1 cellular context compared by ENCODE assay signal in the genomic region with DNA sequence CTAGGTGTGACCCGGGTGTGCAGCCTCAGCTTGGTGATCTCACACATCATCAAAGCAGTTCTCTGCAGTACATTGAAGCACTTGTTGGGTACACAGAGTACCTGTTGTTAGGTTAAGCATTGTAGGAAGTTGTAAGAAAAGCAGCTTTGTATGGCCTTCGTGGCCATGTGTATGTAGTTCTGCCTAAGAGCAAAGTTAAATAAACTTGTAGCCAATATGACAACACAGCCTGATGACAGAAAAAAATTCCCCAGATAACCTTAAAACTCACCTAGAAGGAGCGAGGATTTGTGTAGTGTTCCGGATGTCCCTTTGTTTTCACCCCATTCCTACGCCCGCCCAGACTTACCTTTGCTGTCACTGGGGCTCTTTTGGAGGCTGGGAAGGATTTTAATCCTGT.
TF ChIP-seq lines count a peak whose summit lies in the region.

No MANE protein-coding gene starts in this region.

TF ChIP-seq in HepG2, 621 proteins besides CTCF, POLR2A, EP300 and RAD21 (continued from another document and continues in another):
- TF ChIP-seq, protein P1, sequence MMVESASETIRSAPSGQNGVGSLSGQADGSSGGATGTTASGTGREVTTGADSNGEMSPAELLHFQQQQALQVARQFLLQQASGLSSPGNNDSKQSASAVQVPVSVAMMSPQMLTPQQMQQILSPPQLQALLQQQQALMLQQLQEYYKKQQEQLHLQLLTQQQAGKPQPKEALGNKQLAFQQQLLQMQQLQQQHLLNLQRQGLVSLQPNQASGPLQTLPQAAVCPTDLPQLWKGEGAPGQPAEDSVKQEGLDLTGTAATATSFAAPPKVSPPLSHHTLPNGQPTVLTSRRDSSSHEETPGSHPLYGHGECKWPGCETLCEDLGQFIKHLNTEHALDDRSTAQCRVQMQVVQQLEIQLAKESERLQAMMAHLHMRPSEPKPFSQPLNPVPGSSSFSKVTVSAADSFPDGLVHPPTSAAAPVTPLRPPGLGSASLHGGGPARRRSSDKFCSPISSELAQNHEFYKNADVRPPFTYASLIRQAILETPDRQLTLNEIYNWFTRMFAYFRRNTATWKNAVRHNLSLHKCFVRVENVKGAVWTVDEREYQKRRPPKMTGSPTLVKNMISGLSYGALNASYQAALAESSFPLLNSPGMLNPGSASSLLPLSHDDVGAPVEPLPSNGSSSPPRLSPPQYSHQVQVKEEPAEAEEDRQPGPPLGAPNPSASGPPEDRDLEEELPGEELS (CRISPR knock-in tag; IDR thresholded peaks at IDR 0.05) = peak; percentile 82
- 0 out of 2 replicates have a peak, but pooled peaks have one; percentile 15 for TF ChIP-seq FOXK1 (CRISPR knock-in tag; IDR thresholded peaks at IDR 0.05; ENCODE audit: borderline replicate concordance, low read depth)
- peak; percentile 69; the same call in 1 of the 2 replicates for TF ChIP-seq ZNF292 (CRISPR knock-in tag; IDR thresholded peaks at IDR 0.05; ENCODE audit: borderline replicate concordance, low read depth)
- no peak for TF ChIP-seq ZBTB26 (CRISPR knock-in tag; IDR thresholded peaks at IDR 0.05; ENCODE audit: borderline replicate concordance)
- no peak for TF ChIP-seq ZBTB4 (CRISPR knock-in tag; IDR thresholded peaks at IDR 0.05; ENCODE audit: borderline replicate concordance)
- no peak for TF ChIP-seq ZNF143 (CRISPR knock-in tag; IDR thresholded peaks at IDR 0.05)
- TF ChIP-seq, protein P2, sequence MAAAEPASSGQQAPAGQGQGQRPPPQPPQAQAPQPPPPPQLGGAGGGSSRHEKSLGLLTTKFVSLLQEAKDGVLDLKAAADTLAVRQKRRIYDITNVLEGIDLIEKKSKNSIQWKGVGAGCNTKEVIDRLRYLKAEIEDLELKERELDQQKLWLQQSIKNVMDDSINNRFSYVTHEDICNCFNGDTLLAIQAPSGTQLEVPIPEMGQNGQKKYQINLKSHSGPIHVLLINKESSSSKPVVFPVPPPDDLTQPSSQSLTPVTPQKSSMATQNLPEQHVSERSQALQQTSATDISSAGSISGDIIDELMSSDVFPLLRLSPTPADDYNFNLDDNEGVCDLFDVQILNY (CRISPR knock-in tag; conservative IDR thresholded peaks at IDR 0.05) = no peak
- TF ChIP-seq JUN (CRISPR knock-in tag; IDR thresholded peaks at IDR 0.05) = peak; percentile 44; the same call in 1 of the 2 replicates
- no peak for TF ChIP-seq NRL (CRISPR knock-in tag; IDR thresholded peaks at IDR 0.05; ENCODE audit: borderline replicate concordance)
- TF ChIP-seq BCL3 (CRISPR knock-in tag; IDR thresholded peaks at IDR 0.05) = no peak
- TF ChIP-seq NR3C1 (CRISPR knock-in tag; IDR thresholded peaks at IDR 0.05) = no peak
- no peak for TF ChIP-seq KAT7 (CRISPR knock-in tag; IDR thresholded peaks at IDR 0.05; ENCODE audit: borderline replicate concordance)
- no peak for TF ChIP-seq CREBL2 (CRISPR knock-in tag; IDR thresholded peaks at IDR 0.05; ENCODE audit: borderline replicate concordance)
- peak; percentile 84 for TF ChIP-seq FOXA3 (CRISPR knock-in tag; IDR thresholded peaks at IDR 0.05)
- TF ChIP-seq ZNF280D (CRISPR knock-in tag; IDR thresholded peaks at IDR 0.05) = no peak
- TF ChIP-seq, protein P3, sequence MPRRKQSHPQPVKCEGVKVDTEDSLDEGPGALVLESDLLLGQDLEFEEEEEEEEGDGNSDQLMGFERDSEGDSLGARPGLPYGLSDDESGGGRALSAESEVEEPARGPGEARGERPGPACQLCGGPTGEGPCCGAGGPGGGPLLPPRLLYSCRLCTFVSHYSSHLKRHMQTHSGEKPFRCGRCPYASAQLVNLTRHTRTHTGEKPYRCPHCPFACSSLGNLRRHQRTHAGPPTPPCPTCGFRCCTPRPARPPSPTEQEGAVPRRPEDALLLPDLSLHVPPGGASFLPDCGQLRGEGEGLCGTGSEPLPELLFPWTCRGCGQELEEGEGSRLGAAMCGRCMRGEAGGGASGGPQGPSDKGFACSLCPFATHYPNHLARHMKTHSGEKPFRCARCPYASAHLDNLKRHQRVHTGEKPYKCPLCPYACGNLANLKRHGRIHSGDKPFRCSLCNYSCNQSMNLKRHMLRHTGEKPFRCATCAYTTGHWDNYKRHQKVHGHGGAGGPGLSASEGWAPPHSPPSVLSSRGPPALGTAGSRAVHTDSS (CRISPR knock-in tag; conservative IDR thresholded peaks at IDR 0.05) = no peak
- TF ChIP-seq ZNF737 (CRISPR knock-in tag; IDR thresholded peaks at IDR 0.05; ENCODE audit: borderline replicate concordance) = no peak
- 0 out of 2 replicates have a peak, but pooled peaks have one; percentile 38 for TF ChIP-seq HMG20B (CRISPR knock-in tag; conservative IDR thresholded peaks at IDR 0.05)
- TF ChIP-seq ZNF160 (CRISPR knock-in tag; IDR thresholded peaks at IDR 0.05) = 0 out of 2 replicates have a peak, but pooled peaks have one; percentile 60
- TF ChIP-seq, protein P4, sequence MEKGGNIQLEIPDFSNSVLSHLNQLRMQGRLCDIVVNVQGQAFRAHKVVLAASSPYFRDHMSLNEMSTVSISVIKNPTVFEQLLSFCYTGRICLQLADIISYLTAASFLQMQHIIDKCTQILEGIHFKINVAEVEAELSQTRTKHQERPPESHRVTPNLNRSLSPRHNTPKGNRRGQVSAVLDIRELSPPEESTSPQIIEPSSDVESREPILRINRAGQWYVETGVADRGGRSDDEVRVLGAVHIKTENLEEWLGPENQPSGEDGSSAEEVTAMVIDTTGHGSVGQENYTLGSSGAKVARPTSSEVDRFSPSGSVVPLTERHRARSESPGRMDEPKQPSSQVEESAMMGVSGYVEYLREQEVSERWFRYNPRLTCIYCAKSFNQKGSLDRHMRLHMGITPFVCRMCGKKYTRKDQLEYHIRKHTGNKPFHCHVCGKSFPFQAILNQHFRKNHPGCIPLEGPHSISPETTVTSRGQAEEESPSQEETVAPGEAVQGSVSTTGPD (CRISPR knock-in tag; IDR thresholded peaks at IDR 0.05) = no peak
- TF ChIP-seq, protein P5, sequence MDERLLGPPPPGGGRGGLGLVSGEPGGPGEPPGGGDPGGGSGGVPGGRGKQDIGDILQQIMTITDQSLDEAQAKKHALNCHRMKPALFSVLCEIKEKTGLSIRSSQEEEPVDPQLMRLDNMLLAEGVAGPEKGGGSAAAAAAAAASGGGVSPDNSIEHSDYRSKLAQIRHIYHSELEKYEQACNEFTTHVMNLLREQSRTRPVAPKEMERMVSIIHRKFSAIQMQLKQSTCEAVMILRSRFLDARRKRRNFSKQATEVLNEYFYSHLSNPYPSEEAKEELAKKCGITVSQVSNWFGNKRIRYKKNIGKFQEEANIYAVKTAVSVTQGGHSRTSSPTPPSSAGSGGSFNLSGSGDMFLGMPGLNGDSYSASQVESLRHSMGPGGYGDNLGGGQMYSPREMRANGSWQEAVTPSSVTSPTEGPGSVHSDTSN (CRISPR knock-in tag; IDR thresholded peaks at IDR 0.05) = no peak
- peak; percentile 58; the same call in 1 of the 2 replicates for TF ChIP-seq FOXO1 (CRISPR knock-in tag; IDR thresholded peaks at IDR 0.05)
- TF ChIP-seq, protein P6, sequence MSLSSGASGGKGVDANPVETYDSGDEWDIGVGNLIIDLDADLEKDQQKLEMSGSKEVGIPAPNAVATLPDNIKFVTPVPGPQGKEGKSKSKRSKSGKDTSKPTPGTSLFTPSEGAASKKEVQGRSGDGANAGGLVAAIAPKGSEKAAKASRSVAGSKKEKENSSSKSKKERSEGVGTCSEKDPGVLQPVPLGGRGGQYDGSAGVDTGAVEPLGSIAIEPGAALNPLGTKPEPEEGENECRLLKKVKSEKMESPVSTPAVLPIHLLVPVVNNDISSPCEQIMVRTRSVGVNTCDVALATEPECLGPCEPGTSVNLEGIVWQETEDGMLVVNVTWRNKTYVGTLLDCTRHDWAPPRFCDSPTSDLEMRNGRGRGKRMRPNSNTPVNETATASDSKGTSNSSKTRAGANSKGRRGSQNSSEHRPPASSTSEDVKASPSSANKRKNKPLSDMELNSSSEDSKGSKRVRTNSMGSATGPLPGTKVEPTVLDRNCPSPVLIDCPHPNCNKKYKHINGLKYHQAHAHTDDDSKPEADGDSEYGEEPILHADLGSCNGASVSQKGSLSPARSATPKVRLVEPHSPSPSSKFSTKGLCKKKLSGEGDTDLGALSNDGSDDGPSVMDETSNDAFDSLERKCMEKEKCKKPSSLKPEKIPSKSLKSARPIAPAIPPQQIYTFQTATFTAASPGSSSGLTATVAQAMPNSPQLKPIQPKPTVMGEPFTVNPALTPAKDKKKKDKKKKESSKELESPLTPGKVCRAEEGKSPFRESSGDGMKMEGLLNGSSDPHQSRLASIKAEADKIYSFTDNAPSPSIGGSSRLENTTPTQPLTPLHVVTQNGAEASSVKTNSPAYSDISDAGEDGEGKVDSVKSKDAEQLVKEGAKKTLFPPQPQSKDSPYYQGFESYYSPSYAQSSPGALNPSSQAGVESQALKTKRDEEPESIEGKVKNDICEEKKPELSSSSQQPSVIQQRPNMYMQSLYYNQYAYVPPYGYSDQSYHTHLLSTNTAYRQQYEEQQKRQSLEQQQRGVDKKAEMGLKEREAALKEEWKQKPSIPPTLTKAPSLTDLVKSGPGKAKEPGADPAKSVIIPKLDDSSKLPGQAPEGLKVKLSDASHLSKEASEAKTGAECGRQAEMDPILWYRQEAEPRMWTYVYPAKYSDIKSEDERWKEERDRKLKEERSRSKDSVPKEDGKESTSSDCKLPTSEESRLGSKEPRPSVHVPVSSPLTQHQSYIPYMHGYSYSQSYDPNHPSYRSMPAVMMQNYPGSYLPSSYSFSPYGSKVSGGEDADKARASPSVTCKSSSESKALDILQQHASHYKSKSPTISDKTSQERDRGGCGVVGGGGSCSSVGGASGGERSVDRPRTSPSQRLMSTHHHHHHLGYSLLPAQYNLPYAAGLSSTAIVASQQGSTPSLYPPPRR (CRISPR knock-in tag; IDR thresholded peaks at IDR 0.05; ENCODE audit: borderline replicate concordance) = peak; percentile 87; the same call in 1 of the 2 replicates
- no peak for TF ChIP-seq ZNF441 (CRISPR knock-in tag; IDR thresholded peaks at IDR 0.05; ENCODE audit: borderline replicate concordance)
- TF ChIP-seq ELF4 (CRISPR knock-in tag; IDR thresholded peaks at IDR 0.05; ENCODE audit: borderline replicate concordance) = no peak
- peak; percentile 56; the same call in 1 of the 2 replicates for TF ChIP-seq ISL2 (CRISPR knock-in tag; IDR thresholded peaks at IDR 0.05)
- peak; percentile 92 for TF ChIP-seq TBX2 (CRISPR knock-in tag; IDR thresholded peaks at IDR 0.05; ENCODE audit: borderline replicate concordance)
- TF ChIP-seq NCOA2 (CRISPR knock-in tag; IDR thresholded peaks at IDR 0.05) = peak; percentile 64
- peak; percentile 95 for TF ChIP-seq ZNF12 (CRISPR knock-in tag; IDR thresholded peaks at IDR 0.05)
- TF ChIP-seq SOX6 (IDR thresholded peaks at IDR 0.05) = no peak
- TF ChIP-seq SOX6 (CRISPR knock-in tag; IDR thresholded peaks at IDR 0.05) = peak; percentile 87
